In genomic region chr4:94639298-94639697, GRCh38 we compare ENCODE assay signal across 20 cellular contexts.
"Had no signal": no experiment of that assay in that cellular context is flagged by ENCODE, and none has a peak within 500 bp of the region (broad histone marks: within the 10 kb centered on the region; RNA-seq: fewer than 3 reads in every experiment).

No MANE protein-coding gene starts in this region.

- H3K27ac Mint-ChIP-seq: effector memory CD8-positive, alpha-beta T cell; memory B cell; mesothelial cell of epicardium; natural killer cell; stimulated activated memory B cell treated with anti-CD40 and anti-IgM and Interleukin-4, amounts not matched to agents 10 μg/mL and 1 μg/mL and 100 μg/mL, for 72 hours; stimulated activated naive CD8-positive, alpha-beta T cell treated with anti-CD3 and anti-CD28 coated beads, Interleukin-15, Interleukin-2, amounts not matched to agents 100 ng/mL and 50 ng/mL, for 24 hours had no signal

- ATAC-seq: effector memory CD8-positive, alpha-beta T cell; gastroesophageal sphincter; lower lobe of right lung; natural killer cell; stimulated activated memory B cell treated with anti-CD40 and anti-IgM and Interleukin-4, amounts not matched to agents 10 μg/mL and 1 μg/mL and 100 μg/mL, for 72 hours; upper lobe of right lung had no signal

- H3K27ac ChIP-seq: esophagus muscularis mucosa, gastroesophageal sphincter, hepatocyte, lower lobe of right lung, testis, tibial nerve, upper lobe of right lung, vagina had no signal

- H3K9me3 ChIP-seq: esophagus muscularis mucosa, gastroesophageal sphincter, lower lobe of right lung, testis, tibial nerve, upper lobe of right lung, vagina had no signal

- DNase-seq: effector memory CD8-positive, alpha-beta T cell; foreskin fibroblast; glutamatergic neuron; kidney glomerular epithelial cell; lower lobe of right lung; natural killer cell; stimulated activated CD4-positive, alpha-beta T cell treated with anti-CD3 and anti-CD28 coated beads, Interleukin-4, amount 100 ng/mL, for 24 hours; testis; upper lobe of right lung had no signal

- H3K9me3 Mint-ChIP-seq: central memory CD8-positive, alpha-beta T cell; effector memory CD8-positive, alpha-beta T cell; memory B cell; mesothelial cell of epicardium; natural killer cell; stimulated activated memory B cell treated with anti-CD40 and anti-IgM and Interleukin-4, amounts not matched to agents 10 μg/mL and 1 μg/mL and 100 μg/mL, for 72 hours; stimulated activated naive CD8-positive, alpha-beta T cell treated with anti-CD3 and anti-CD28 coated beads, Interleukin-15, Interleukin-2, amounts not matched to agents 100 ng/mL and 50 ng/mL, for 24 hours had no signal

- H3K4me1 ChIP-seq: esophagus muscularis mucosa, gastroesophageal sphincter, lower lobe of right lung, testis, upper lobe of right lung, vagina had no signal

- H3K4me3 Mint-ChIP-seq: central memory CD8-positive, alpha-beta T cell; effector memory CD8-positive, alpha-beta T cell; memory B cell; mesothelial cell of epicardium; natural killer cell; stimulated activated memory B cell treated with anti-CD40 and anti-IgM and Interleukin-4, amounts not matched to agents 10 μg/mL and 1 μg/mL and 100 μg/mL, for 72 hours; stimulated activated naive CD8-positive, alpha-beta T cell treated with anti-CD3 and anti-CD28 coated beads, Interleukin-15, Interleukin-2, amounts not matched to agents 100 ng/mL and 50 ng/mL, for 24 hours had no signal

- H3K36me3 Mint-ChIP-seq: mesothelial cell of epicardium, natural killer cell had no signal

- H3K4me1 Mint-ChIP-seq: memory B cell; stimulated activated memory B cell treated with anti-CD40 and anti-IgM and Interleukin-4, amounts not matched to agents 10 μg/mL and 1 μg/mL and 100 μg/mL, for 72 hours had no signal

- H3K4me3 ChIP-seq: esophagus muscularis mucosa, gastroesophageal sphincter, hepatocyte, lower lobe of right lung, smooth muscle cell, testis, tibial nerve, upper lobe of right lung, vagina had no signal

- H3K27me3 ChIP-seq: esophagus muscularis mucosa, gastroesophageal sphincter, hepatocyte, testis, tibial nerve, upper lobe of right lung, vagina had no signal

- H3K27me3 Mint-ChIP-seq: central memory CD8-positive, alpha-beta T cell; effector memory CD8-positive, alpha-beta T cell; memory B cell; stimulated activated memory B cell treated with anti-CD40 and anti-IgM and Interleukin-4, amounts not matched to agents 10 μg/mL and 1 μg/mL and 100 μg/mL, for 72 hours; stimulated activated naive CD8-positive, alpha-beta T cell treated with anti-CD3 and anti-CD28 coated beads, Interleukin-15, Interleukin-2, amounts not matched to agents 100 ng/mL and 50 ng/mL, for 24 hours had no signal
